Comparison of ENCODE assay signal across 18 cellular contexts in genomic region chr12:95717336-95717928, GRCh38.
DNase-seq lines count a peak whose midpoint lies in the region; ATAC-seq, FAIRE-seq and TF ChIP-seq lines count a peak whose summit lies in the region.
"Had no signal": no experiment of that assay in that cellular context is flagged by ENCODE, and none has a peak within 500 bp of the region (broad histone marks: within the 10 kb centered on the region; RNA-seq: fewer than 3 reads in every experiment).

No MANE protein-coding gene starts in this region.

- POLR2A ChIA-PET in A549 (lab: Yijun Ruan, JAX) = no interaction called here

- H3K4me1 ChIP-seq in A549 = peaks cover 48% of the 10 kb centered on the region
- H3K4me1 ChIP-seq in KMS-11 (ENCODE audit: low read depth, poor library complexity, severe bottlenecking) = peaks cover 19% of the 10 kb centered on the region
- H3K4me1 ChIP-seq in neural progenitor cell = no peaks in the 10 kb centered on the region
- H3K4me1 ChIP-seq: Peyer's patch had no signal

- H2AFZ ChIP-seq in KMS-11 (ENCODE audit: low read depth) (no peak overlapping the region), neural progenitor cell (replicated peaks) (no peak overlapping the region)

- no peaks in the 10 kb centered on the region for H3K9me3 Mint-ChIP-seq in chondrocyte (ENCODE audit: low read depth)
- H3K9me3 Mint-ChIP-seq in neural progenitor cell = no peaks in the 10 kb centered on the region
- H3K9me3 Mint-ChIP-seq: HFFc6 had no signal

- H3K4me1 Mint-ChIP-seq in chondrocyte (ENCODE audit: low read depth) (peaks cover 59% of the 10 kb centered on the region), neural progenitor cell (no peaks in the 10 kb centered on the region)

- no peaks in the 10 kb centered on the region for H3K27me3 ChIP-seq in KMS-11 (ENCODE audit: insufficient read depth, low read depth)
- H3K27me3 ChIP-seq in neural progenitor cell = no peaks in the 10 kb centered on the region
- H3K27me3 ChIP-seq: Peyer's patch had no signal

- TF ChIP-seq POLR2A in A549 (IDR thresholded peaks at IDR 0.05; ENCODE audit: low read length) = no peak

- no peak overlapping the region for H3K4me3 ChIP-seq in A549
- no peak overlapping the region for H3K4me3 ChIP-seq in KMS-11 (IDR thresholded peaks at IDR 0.05; ENCODE audit: insufficient read depth, low read depth, low read length)
- H3K4me3 ChIP-seq in neural progenitor cell = no peak overlapping the region
- H3K4me3 ChIP-seq: Peyer's patch, SK-N-MC had no signal

- 90% methylated on average over 4 of the region's 4 CpGs for WGBS in A549 (ENCODE audit: missing lambda C conversion rate)

- H3K4me3 Mint-ChIP-seq in chondrocyte (ENCODE audit: unreplicated experiment) (no peak overlapping the region), neural progenitor cell (no peak overlapping the region)
- H3K4me3 Mint-ChIP-seq: HFFc6 had no signal

- ATAC-seq in A549 = no peak

- H3K36me3 ChIP-seq in KMS-11 (ENCODE audit: insufficient read depth) (no peaks in the 10 kb centered on the region), neural progenitor cell (no peaks in the 10 kb centered on the region)
- H3K36me3 ChIP-seq: Peyer's patch had no signal

- H3K9me3 ChIP-seq in A549 (no peaks in the 10 kb centered on the region), neural progenitor cell (ENCODE audit: low read depth) (no peaks in the 10 kb centered on the region)
- H3K9me3 ChIP-seq: Peyer's patch had no signal

- H3K4me2 ChIP-seq in A549 (no peak overlapping the region), KMS-11 (peak overlapping the region; percentile 25; the same call in 1 of the 2 replicates), neural progenitor cell (no peak overlapping the region)

- H4K20me1 ChIP-seq in KMS-11 (ENCODE audit: insufficient read depth) = no peaks in the 10 kb centered on the region
- H4K20me1 ChIP-seq in neural progenitor cell (ENCODE audit: low read depth) = no peaks in the 10 kb centered on the region

- TF ChIP-seq CTCF in A549 (IDR thresholded peaks at IDR 0.05) (no peak), KMS-11 (conservative IDR thresholded peaks at IDR 0.05; ENCODE audit: low read depth, low read length) (no peak), chondrocyte (IDR thresholded peaks at IDR 0.05) (no peak), neural progenitor cell (IDR thresholded peaks at IDR 0.05) (no peak)

- no peaks in the 10 kb centered on the region for H3K79me2 ChIP-seq in KMS-11 (ENCODE audit: insufficient read depth, low read depth)
- no peaks in the 10 kb centered on the region for H3K79me2 ChIP-seq in neural progenitor cell (ENCODE audit: low read depth)

- H3F3A ChIP-seq in neural progenitor cell (ENCODE audit: low read depth) = no peaks in the 10 kb centered on the region

- H3K27me3 Mint-ChIP-seq in chondrocyte (ENCODE audit: low read depth) (no peaks in the 10 kb centered on the region), neural progenitor cell (ENCODE audit: insufficient read depth, low read depth) (no peaks in the 10 kb centered on the region)

- TF ChIP-seq RAD21 in A549 (conservative IDR thresholded peaks at IDR 0.05 in 1 of 2, IDR thresholded peaks at IDR 0.05 in 1 of 2) = no peak

- TF ChIP-seq EP300 in A549 (IDR thresholded peaks at IDR 0.05) = no peak

- no peak overlapping the region for H3K9ac ChIP-seq in KMS-11
- no peak overlapping the region for H3K9ac ChIP-seq in neural progenitor cell

- DNase-seq in A549 (ENCODE audit: low read depth in 1 of 2, low spot score in 1 of 2) (no peak), chondrocyte (ENCODE audit: low spot score) (no peak), kidney tubule cell (ENCODE audit: low spot score) (peak; percentile 63), neural progenitor cell (ENCODE audit: low spot score) (no peak), NCI-H510A treated with DMSO at 0.1 percent for 48 hours (lab: John Stamatoyannopoulos, UW) (no peak), NCI-H2171 (lab: John Stamatoyannopoulos, UW) (no peak), AG08395 (ENCODE audit: low spot score) (no peak)
- DNase-seq: C1 segment of cervical spinal cord, HFFc6, NCI-H1105, NCI-H1930, NCI-H2171 treated with DMSO at 0.1 percent for 48 hours, NCI-H82, Peyer's patch, Right ventricle myocardium superior had no signal

- peak; percentile 23 for FAIRE-seq in A549 (lab: Jason Lieb, UNC)
- FAIRE-seq: A204.1 had no signal

- CTCF ChIA-PET in A549 (lab: Yijun Ruan, JAX) = interaction anchor here (0.9 to 1.5 kb wide), 6 partner anchors 10 to 40 kb away, joined by 3 to 4 read pairs (median 3); no protein-coding TSS in a partner anchor

- H3K27ac Mint-ChIP-seq in chondrocyte (ENCODE audit: unreplicated experiment) = peak overlapping the region; percentile 67
- no peak overlapping the region for H3K27ac Mint-ChIP-seq in neural progenitor cell
- H3K27ac Mint-ChIP-seq: HFFc6 had no signal

- H3K36me3 Mint-ChIP-seq in chondrocyte (ENCODE audit: low read depth) = peaks cover 30% of the 10 kb centered on the region
- no peaks in the 10 kb centered on the region for H3K36me3 Mint-ChIP-seq in neural progenitor cell

- no peak overlapping the region for H3K27ac ChIP-seq in A549
- H3K27ac ChIP-seq in KMS-11 = no peak overlapping the region
- H3K27ac ChIP-seq in neural progenitor cell = no peak overlapping the region
- H3K27ac ChIP-seq: Peyer's patch, SK-N-MC had no signal

TF ChIP-seq in A549, 52 proteins besides CTCF, POLR2A, EP300 and RAD21:
- TF ChIP-seq HOXA7 (CRISPR knock-in tag; IDR thresholded peaks at IDR 0.05) (no peak), FOSL2 (IDR thresholded peaks at IDR 0.05) (no peak), FOSL2 (CRISPR knock-in tag; IDR thresholded peaks at IDR 0.05) (no peak), KDM1A (IDR thresholded peaks at IDR 0.05; ENCODE audit: low read depth) (no peak), EHF (CRISPR knock-in tag; IDR thresholded peaks at IDR 0.05) (no peak), BCL3 (IDR thresholded peaks at IDR 0.05) (no peak), GATA3 (IDR thresholded peaks at IDR 0.05; ENCODE audit: borderline replicate concordance) (no peak), REST (IDR thresholded peaks at IDR 0.05) (no peak), FOSB (CRISPR knock-in tag; IDR thresholded peaks at IDR 0.05) (no peak), CHD4 (IDR thresholded peaks at IDR 0.05; ENCODE audit: borderline replicate concordance) (no peak), KDM5A (IDR thresholded peaks at IDR 0.05) (no peak), ZC3H11A (IDR thresholded peaks at IDR 0.05) (no peak), EHMT2 (IDR thresholded peaks at IDR 0.05; ENCODE audit: low read depth) (no peak), HOXB13 (CRISPR knock-in tag; IDR thresholded peaks at IDR 0.05; ENCODE audit: low read depth) (no peak), FOXS1 (CRISPR knock-in tag; IDR thresholded peaks at IDR 0.05) (no peak), E2F6 (IDR thresholded peaks at IDR 0.05; ENCODE audit: borderline replicate concordance, low read depth) (no peak)
TF ChIP-seq in A549: peak in this region for 0.
